In genomic region chr14:60658909-60659585, GRCh38 we compare ENCODE assay signal across 1 cellular context.
TF ChIP-seq lines count a peak whose summit lies in the region.

No MANE protein-coding gene starts in this region.

TF ChIP-seq in HEK293, 187 proteins besides CTCF, POLR2A, EP300 and RAD21 (continued from another document and continues in another):
- TF ChIP-seq ZNF302 (tag by site-specific recombination; IDR thresholded peaks at IDR 0.05; ENCODE audit: low read depth) (no peak), ZNF658 (tag by site-specific recombination; IDR thresholded peaks at IDR 0.05) (no peak), ZBTB17 (tag by site-specific recombination; IDR thresholded peaks at IDR 0.05) (peak; percentile 88), ZNF585B (tag by site-specific recombination; IDR thresholded peaks at IDR 0.05) (no peak), ZNF24 (tag by site-specific recombination; IDR thresholded peaks at IDR 0.05) (peak; percentile 80), TSHZ1 (tag by site-specific recombination; IDR thresholded peaks at IDR 0.05; ENCODE audit: borderline replicate concordance) (peak; percentile 87), ELK4 (IDR thresholded peaks at IDR 0.05; ENCODE audit: borderline replicate concordance, low read depth, low read length) (no peak), ZNF274 (IDR thresholded peaks at IDR 0.05; ENCODE audit: low read length) (no peak), ZNF274 (tag by site-specific recombination; IDR thresholded peaks at IDR 0.05; ENCODE audit: borderline replicate concordance) (no peak), ZNF169 (tag by site-specific recombination; IDR thresholded peaks at IDR 0.05) (no peak), MYNN (tag by site-specific recombination; IDR thresholded peaks at IDR 0.05; ENCODE audit: borderline replicate concordance) (no peak), ZBTB10 (tag by site-specific recombination; IDR thresholded peaks at IDR 0.05) (no peak), ZIC2 (tag by site-specific recombination; IDR thresholded peaks at IDR 0.05) (no peak), ZNF174 (tag by site-specific recombination; IDR thresholded peaks at IDR 0.05) (no peak), PRDM6 (tag by site-specific recombination; IDR thresholded peaks at IDR 0.05) (peak; percentile 97), ZNF221 (tag by site-specific recombination; IDR thresholded peaks at IDR 0.05; ENCODE audit: borderline replicate concordance) (no peak), ZNF140 (tag by site-specific recombination; IDR thresholded peaks at IDR 0.05) (no peak), ZNF548 (tag by site-specific recombination; IDR thresholded peaks at IDR 0.05) (no peak), ZNF558 (tag by site-specific recombination; IDR thresholded peaks at IDR 0.05) (0 out of 2 replicates have a peak, but pooled peaks have one; percentile 43), ZNF529 (tag by site-specific recombination; IDR thresholded peaks at IDR 0.05; ENCODE audit: insufficient replicate concordance) (no peak), ZBTB7A (tag by site-specific recombination; IDR thresholded peaks at IDR 0.05; ENCODE audit: low read depth) (no peak), WT1 (tag by site-specific recombination; IDR thresholded peaks at IDR 0.05) (peak; percentile 79), ZNF248 (tag by site-specific recombination; IDR thresholded peaks at IDR 0.05) (no peak), ZNF501 (tag by site-specific recombination; IDR thresholded peaks at IDR 0.05) (no peak), ATF2 (tag by site-specific recombination; IDR thresholded peaks at IDR 0.05; ENCODE audit: low read depth) (peak; percentile 79), REPIN1 (tag by site-specific recombination; IDR thresholded peaks at IDR 0.05; ENCODE audit: low read depth) (no peak), AEBP2 (tag by site-specific recombination; IDR thresholded peaks at IDR 0.05; ENCODE audit: borderline replicate concordance) (no peak), ZNF292 (tag by site-specific recombination; IDR thresholded peaks at IDR 0.05; ENCODE audit: borderline replicate concordance, low read depth) (no peak), ZNF433 (tag by site-specific recombination; IDR thresholded peaks at IDR 0.05; ENCODE audit: low read depth) (no peak), ZNF202 (tag by site-specific recombination; IDR thresholded peaks at IDR 0.05; ENCODE audit: borderline replicate concordance) (no peak), MEIS1 (CRISPR knock-in tag; IDR thresholded peaks at IDR 0.05; ENCODE audit: borderline replicate concordance) (no peak), ZNF133 (tag by site-specific recombination; IDR thresholded peaks at IDR 0.05) (no peak), ZNF521 (tag by site-specific recombination; IDR thresholded peaks at IDR 0.05) (no peak), ZNF391 (tag by site-specific recombination; IDR thresholded peaks at IDR 0.05; ENCODE audit: borderline replicate concordance, low read depth) (peak; percentile 72), ZSCAN16 (tag by site-specific recombination; IDR thresholded peaks at IDR 0.05) (no peak), ZNF184 (tag by site-specific recombination; IDR thresholded peaks at IDR 0.05) (no peak), ZNF561 (tag by site-specific recombination; IDR thresholded peaks at IDR 0.05; ENCODE audit: borderline replicate concordance) (no peak), ZBTB6 (tag by site-specific recombination; IDR thresholded peaks at IDR 0.05) (no peak), ZFP69B (tag by site-specific recombination; IDR thresholded peaks at IDR 0.05) (peak; percentile 60; the same call in 1 of the 2 replicates), ZNF26 (tag by site-specific recombination; IDR thresholded peaks at IDR 0.05) (no peak), ZNF48 (tag by site-specific recombination; IDR thresholded peaks at IDR 0.05) (no peak), ZFHX2 (tag by site-specific recombination; conservative IDR thresholded peaks at IDR 0.05) (no peak), ZNF37A (tag by site-specific recombination; IDR thresholded peaks at IDR 0.05) (no peak), ZNF626 (tag by site-specific recombination; IDR thresholded peaks at IDR 0.05) (no peak), ZBTB44 (tag by site-specific recombination; IDR thresholded peaks at IDR 0.05) (peak; percentile 97), ZNF146 (tag by site-specific recombination; IDR thresholded peaks at IDR 0.05) (no peak), ZNF560 (tag by site-specific recombination; IDR thresholded peaks at IDR 0.05; ENCODE audit: borderline replicate concordance) (no peak), ZNF629 (tag by site-specific recombination; IDR thresholded peaks at IDR 0.05) (peak; percentile 98)
